In genomic region chr2:46318579-46319460, GRCh38 we compare ENCODE assay signal across 23 cellular contexts. TPM values are rescaled to one million over a fixed set of nuclear protein-coding genes. Genes with fewer than 3 reads are reported as not detected.
DNase-seq lines count a peak whose midpoint lies in the region; ATAC-seq, FAIRE-seq and TF ChIP-seq lines count a peak whose summit lies in the region.
"Had no signal": no experiment of that assay in that cellular context is flagged by ENCODE, and none has a peak within 500 bp of the region (broad histone marks: within the 10 kb centered on the region; RNA-seq: fewer than 3 reads in every experiment).

No MANE protein-coding gene starts in this region.

- TF ChIP-seq EP300 in GM12878 (IDR thresholded peaks at IDR 0.05; ENCODE audit: borderline replicate concordance in 1 of 2, control insufficient read depth in 1 of 2, low read depth in 2 of 2, low read length in 2 of 2) (no peak), upper lobe of left lung (IDR thresholded peaks at IDR 0.05) (no peak)

- no peak overlapping the region for H3K27ac ChIP-seq in GM12878 (ENCODE audit: control insufficient read depth, insufficient read depth)
- peak overlapping the region; percentile 31 to 82 (median 69) for H3K27ac ChIP-seq in right lobe of liver
- peak overlapping the region; percentile 60 to 98 (median 96) for H3K27ac ChIP-seq in upper lobe of left lung

- H4K20me1 ChIP-seq in GM12878 (ENCODE audit: control insufficient read depth, insufficient read depth): no peaks in the 10 kb centered on the region

- H2AFZ ChIP-seq in GM12878 (ENCODE audit: control insufficient read depth, low read depth, low read length): no peak overlapping the region

- TF ChIP-seq POLR2A in GM12878 (IDR thresholded peaks at IDR 0.05; ENCODE audit: low read depth, low read length): no peak
- peak; percentile 26 for TF ChIP-seq POLR2A in right lobe of liver (IDR thresholded peaks at IDR 0.05)
- no peak for TF ChIP-seq POLR2A in upper lobe of left lung (IDR thresholded peaks at IDR 0.05)

- no peaks in the 10 kb centered on the region for H3K9me3 ChIP-seq in GM12878 (replicated peaks; ENCODE audit: control insufficient read depth, insufficient read depth, low read length)
- H3K9me3 ChIP-seq in right lobe of liver: no peaks in the 10 kb centered on the region
- H3K9me3 ChIP-seq in upper lobe of left lung: no peaks in the 10 kb centered on the region

- POLR2A ChIA-PET in GM12878 (lab: Charles Lee): interaction anchor here (1.0 to 1.6 kb wide), 5 partner anchors 9 to 24 kb away, joined by 3 to 4 read pairs (median 3); no protein-coding TSS in a partner anchor

- BruUV-seq in GM12878 (replicated peaks; lab: Mats Ljungman, UMichigan): no TSS peak

- no peak for FAIRE-seq in GM12878 (lab: Jason Lieb, UNC)
- FAIRE-seq: kidney, TTC549 had no signal

- no peak overlapping the region for H3K4me2 ChIP-seq in GM12878 (ENCODE audit: control insufficient read depth, insufficient read depth)

- TF ChIP-seq CTCF in GM12878 (IDR thresholded peaks at IDR 0.05 in 2 of 3, conservative IDR thresholded peaks at IDR 0.05 in 1 of 3; ENCODE audit: control insufficient read depth in 2 of 3, extremely low read depth in 1 of 3, insufficient read depth in 1 of 3, low read depth in 3 of 3, low read length in 3 of 3) (no peak), right lobe of liver (IDR thresholded peaks at IDR 0.05) (no peak), upper lobe of left lung (IDR thresholded peaks at IDR 0.05) (no peak)

- in situ Hi-C loops in GM12878 (cut with MboI): no loop called here

- CTCF ChIA-PET in GM12878 (lab: Yijun Ruan, JAX): interaction anchor here (0.6 to 2.4 kb wide), 12 partner anchors 9 to 302 kb away, joined by 3 to 18 read pairs (median 3); no protein-coding TSS in a partner anchor

- H3K27me3 ChIP-seq in GM12878 (replicated peaks in 1 of 2; ENCODE audit: control insufficient read depth in 2 of 2, insufficient read depth in 2 of 2, low read length in 1 of 2) (no peaks in the 10 kb centered on the region; a peak in 1 of 4 replicates), right lobe of liver (no peaks in the 10 kb centered on the region), upper lobe of left lung (no peaks in the 10 kb centered on the region)

- H3K4me3 ChIP-seq in GM12878 (no peak overlapping the region), right lobe of liver (no peak overlapping the region), upper lobe of left lung (peak overlapping the region in 1 of 4 donors; percentile 25)

- no peaks in the 10 kb centered on the region for H3K79me2 ChIP-seq in GM12878 (ENCODE audit: control insufficient read depth, insufficient read depth, low read length)

- H3K9ac ChIP-seq in GM12878 (ENCODE audit: control insufficient read depth, insufficient read depth, low read length): no peak overlapping the region

- H3K36me3 ChIP-seq in GM12878 (ENCODE audit: control insufficient read depth in 2 of 2, insufficient read depth in 2 of 2, low read length in 1 of 2) (no peaks in the 10 kb centered on the region), right lobe of liver (no peaks in the 10 kb centered on the region), upper lobe of left lung (peaks cover 0 to 16% (median 4%) of the 10 kb centered on the region in 4 donors)

- H3K4me1 ChIP-seq in GM12878 (ENCODE audit: control insufficient read depth, insufficient read depth, low read length) (no peaks in the 10 kb centered on the region), right lobe of liver (peaks cover 5 to 93% (median 46%) of the 10 kb centered on the region in 4 donors), upper lobe of left lung (peaks cover 77 to 97% (median 89%) of the 10 kb centered on the region in 4 donors)

- peak; percentile 9 for DNase-seq in NCI-H748 (lab: John Stamatoyannopoulos, UW; ENCODE audit: unreplicated experiment)
- DNase-seq in NCI-H748 treated with DMSO at 0.1 percent for 48 hours (lab: John Stamatoyannopoulos, UW): no peak
- no peak for DNase-seq in GM12878 (ENCODE audit: low read depth, low spot score)
- DNase-seq in right lobe of liver: no peak
- no peak for DNase-seq in upper lobe of left lung
- no peak for DNase-seq in cerebellum (ENCODE audit: low spot score)
- DNase-seq: ACHN; activated CD4-positive, alpha-beta T cell treated with anti-CD3 and anti-CD28 coated beads, Interleukin-2, amount 10 ng/mL, durations not matched to agents 24 days and 14 days; activated CD8-positive, alpha-beta memory T cell treated with anti-CD3 and anti-CD28 coated beads, Interleukin-2, amount 50 U/mL, for 4 hours; activated gamma-delta T cell treated with Interleukin-2 at 50 U/mL for 16 hours; CD4-positive, CD25-positive, alpha-beta regulatory T cell; effector CD8-positive, alpha-beta T cell; H7; hippocampal formation; kidney; midbrain; NCI-H187 treated with DMSO at 0.1 percent for 48 hours; NCI-H524 treated with DMSO at 0.1 percent for 48 hours had no signal

- intact Hi-C loops in GM12878 (cut with micrococcal nuclease; ENCODE audit: unreplicated experiment): no loop called here
- intact Hi-C loops in right lobe of liver (cut with DNase I): no loop called here

- SMC1A ChIA-PET in GM12878 (lab: Charles Lee; ENCODE audit: uncharacterized antibody, unreplicated experiment): interaction anchor here (0.6 to 3.2 kb wide), 24 partner anchors 9 to 1719 kb away, joined by 3 to 22 read pairs (median 5); partner anchors contain the start of gene EPAS1

- RAD21 ChIA-PET in GM12878 (lab: Charles Lee; ENCODE audit: unreplicated experiment): interaction anchor here (0.7 to 2.1 kb wide), 16 partner anchors 8 to 256 kb away, joined by 3 to 13 read pairs (median 6); partner anchors contain the start of gene EPAS1

- 2% methylated on average over 3 of the region's 3 CpGs for WGBS in GM12878 (ENCODE audit: insufficient coverage, insufficient replicate concordance, low lambda C conversion rate, missing lambda C conversion rate)
- 73% methylated on average over 3 of the region's 3 CpGs for WGBS in right lobe of liver (ENCODE audit: insufficient coverage, low coverage, low lambda C conversion rate, missing lambda C conversion rate)
- 57 to 67% methylated on average over 3 of the region's 3 CpGs for WGBS in upper lobe of left lung, 2 donors

- no peak for TF ChIP-seq RAD21 in GM12878 (IDR thresholded peaks at IDR 0.05; ENCODE audit: insufficient read depth, low read depth, low read length)

- ATAC-seq in GM12878: peak; percentile 61
- ATAC-seq in right lobe of liver: no peak
- ATAC-seq in upper lobe of left lung (ENCODE audit: low FRiP score in 2 of 2): no peak
- ATAC-seq in GM21619 (IDR thresholded peaks at IDR 0.05; ENCODE audit: unreplicated experiment): no peak
- ATAC-seq in GM19395 (IDR thresholded peaks at IDR 0.05; ENCODE audit: unreplicated experiment): no peak

TF ChIP-seq in GM12878, 131 proteins besides CTCF, POLR2A, EP300 and RAD21 (continues in another document):
- 0 out of 2 replicates have a peak, but pooled peaks have one; percentile 20 for TF ChIP-seq ZNF687 (IDR thresholded peaks at IDR 0.05)
- no peak for TF ChIP-seq EED (IDR thresholded peaks at IDR 0.05; ENCODE audit: low read depth)
- 0 out of 2 replicates have a peak, but pooled peaks have one; percentile 24 for TF ChIP-seq ATF7 (IDR thresholded peaks at IDR 0.05; ENCODE audit: low read depth)

RNA-seq across cellular contexts. Expression of gene EPAS1, which starts 21.6 kb away (rescaled TPM):
- total RNA-seq in GM12878 (2013; cell fraction: nucleolus; rRNA removed): 17.2 and 18.5 TPM in 2 replicates
- total RNA-seq in GM12878 (2014; rRNA removed): 1.3 and 1.5 TPM in 2 replicates
- 0.18 and 0.51 TPM in 2 replicates for total RNA-seq in GM12878 (2014; rRNA removed; fragmentation: Illumina TruSeq; extraction: Trizol)
- 1.5 and 2.5 TPM in 2 replicates for total RNA-seq in GM12878 (2021)
- polyA plus RNA-seq in GM12878 (2011; ENCODE audit: low read depth): 0.07 TPM
- polyA plus RNA-seq in GM12878 (2011; rRNA removed): 7.0 and 22.0 TPM in 2 replicates
- 7.8 and 12.6 TPM in 2 replicates for polyA plus RNA-seq in GM12878 (2011; cell fraction: cytosol; rRNA removed)
- polyA plus RNA-seq in GM12878 (2011; cell fraction: nucleus; rRNA removed): 25.0 and 34.5 TPM in 2 replicates
- 0.30 and 0.76 TPM in 2 replicates for polyA plus RNA-seq in GM12878 (2012)
- polyA plus RNA-seq in GM12878 (2014; fragmentation: Illumina TruSeq; extraction: Trizol): 0.95 and 1.3 TPM in 2 replicates
- under 1 TPM in 1 of 2 experiments, not detected in 1; 0.11 TPM for polyA plus RNA-seq in GM12878 (2014; fragmentation: Nextera tagmentation; extraction: Ambion mirVana)
- 0.69 and 1.3 TPM in 2 replicates for polyA plus RNA-seq in GM12878 (2014; rRNA removed)
- polyA plus RNA-seq in GM12878 (2016; fragmentation: Nextera tagmentation; extraction: Ambion mirVana): under 1 TPM; 0.23 to 0.62 TPM
- polyA minus RNA-seq in GM12878 (2011; rRNA and poly(A)+ RNA removed): 13.5 and 20.9 TPM in 2 replicates
- polyA minus RNA-seq in GM12878 (2011; cell fraction: cytosol; rRNA and poly(A)+ RNA removed): 13.9 and 15.5 TPM in 2 replicates
- 15.7 and 27.0 TPM in 2 replicates for polyA minus RNA-seq in GM12878 (2011; cell fraction: nucleus; rRNA and poly(A)+ RNA removed)
- total RNA-seq in right lobe of liver: 100 to 1,000 TPM; 101 to 232 (median 170) TPM
- 1,000 to 10,000 TPM in 4 of 6 donors, 100 to 1,000 TPM in 2; 440 to 1,878 (median 1,131) TPM for total RNA-seq in upper lobe of left lung
- 13.0 TPM for total RNA-seq in cerebellum
- polyA plus RNA-seq: IgD-negative memory B cell, neural cell had no signal
